ENCODE assay signal across 11 cellular contexts in the genomic region with DNA sequence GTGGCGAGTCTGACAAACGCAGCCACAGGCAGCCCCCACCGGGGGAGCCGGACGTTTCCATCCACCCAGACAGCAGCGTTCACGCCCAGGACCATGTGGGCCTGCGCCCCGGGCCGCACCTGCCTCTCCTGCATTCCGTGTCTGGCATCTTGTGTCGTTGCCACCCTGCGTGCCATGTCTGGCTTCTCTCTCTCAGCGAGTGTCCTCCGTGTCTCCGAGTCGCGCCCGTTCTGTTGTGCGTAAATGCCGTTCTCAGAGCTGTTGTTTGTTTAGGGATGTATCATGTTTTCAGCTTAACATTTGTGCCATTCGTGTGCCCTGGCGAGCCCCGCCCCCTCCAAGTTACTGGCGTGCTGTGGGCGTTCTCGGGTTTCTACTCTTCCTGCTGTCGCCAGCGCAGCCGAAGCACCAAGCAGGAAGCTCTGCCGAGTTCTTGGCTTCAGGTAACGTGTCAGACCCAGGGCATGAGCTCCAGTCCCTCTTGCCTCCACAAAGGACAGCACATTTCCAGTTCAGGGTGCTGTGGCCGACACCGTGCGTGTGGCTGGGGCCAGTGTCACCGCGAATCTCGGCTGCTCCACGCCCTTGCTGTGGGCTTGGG. TPM values are rescaled to one million over a fixed set of nuclear protein-coding genes. Genes with fewer than 3 reads are reported as not detected.
DNase-seq lines count a peak whose midpoint lies in the region; ATAC-seq lines count a peak whose summit lies in the region.
"Had no signal": no experiment of that assay in that cellular context is flagged by ENCODE, and none has a peak within 500 bp of the region (broad histone marks: within the 10 kb centered on the region; RNA-seq: fewer than 3 reads in every experiment).

No MANE protein-coding gene starts in this region.

- no peaks in the 10 kb centered on the region for H3K9me3 Mint-ChIP-seq in T-helper 2 cell treated with Interferon-gamma antibody and Interleukin-4, amounts not matched to agents 5 μg/mL and 100 μg/mL, for 36 hours
- no peaks in the 10 kb centered on the region for H3K9me3 Mint-ChIP-seq in effector memory CD8-positive, alpha-beta T cell

- H4K20me1 ChIP-seq in BLaER1 treated with 17β-estradiol and CSF1 and Interleukin-3, amounts not matched to agents 10 nM and 100 nM, result peaks cover 0 to 5% (median 0%) of the 10 kb centered on the region in 11 experiments; a peak in 1 of 22 replicates

- no peaks in the 10 kb centered on the region for H3K36me3 ChIP-seq in BLaER1 treated with 17β-estradiol and CSF1 and Interleukin-3, amounts not matched to agents 10 nM and 100 nM
- H3K36me3 ChIP-seq: cardiac muscle cell, heart right ventricle had no signal

- H3K4me2 ChIP-seq in BLaER1 treated with 17β-estradiol and CSF1 and Interleukin-3, amounts not matched to agents 10 nM and 100 nM, result peak overlapping the region; percentile 89 to 100 (median 97)

- H3K9me3 ChIP-seq in BLaER1 treated with 17β-estradiol and CSF1 and Interleukin-3, amounts not matched to agents 10 nM and 100 nM (replicated peaks in 1 of 11), result no peaks in the 10 kb centered on the region

- H3K27me3 ChIP-seq in BLaER1 treated with 17β-estradiol and CSF1 and Interleukin-3, amounts not matched to agents 10 nM and 100 nM, result peaks cover 0 to 20% (median 8%) of the 10 kb centered on the region in 11 experiments; a peak in 18 of 22 replicates

- no peaks in the 10 kb centered on the region for H3K36me3 Mint-ChIP-seq in T-helper 2 cell treated with Interferon-gamma antibody and Interleukin-4, amounts not matched to agents 5 μg/mL and 100 μg/mL, for 36 hours (ENCODE audit: low read depth)
- H3K36me3 Mint-ChIP-seq in effector memory CD8-positive, alpha-beta T cell (ENCODE audit: insufficient read depth), result peaks cover 5% of the 10 kb centered on the region

- H3K4me3 ChIP-seq in BLaER1 treated with 17β-estradiol and CSF1 and Interleukin-3, amounts not matched to agents 10 nM and 100 nM, result peak overlapping the region; percentile 39 to 65 (median 52); a peak in 19 of 20 replicates
- H3K4me3 ChIP-seq in Jurkat, Clone E6-1 (ENCODE audit: low read length), result peak overlapping the region; percentile 15
- H3K4me3 ChIP-seq: cardiac muscle cell, heart right ventricle had no signal

- peaks cover 36 to 98% (median 91%) of the 10 kb centered on the region in 10 experiments for H3K4me1 ChIP-seq in BLaER1 treated with 17β-estradiol and CSF1 and Interleukin-3, amounts not matched to agents 10 nM and 100 nM
- H3K4me1 ChIP-seq: heart right ventricle had no signal

- H3K27ac ChIP-seq in BLaER1 treated with 17β-estradiol and CSF1 and Interleukin-3, amounts not matched to agents 10 nM and 100 nM, result peak overlapping the region; percentile 68 to 80 (median 75)
- H3K27ac ChIP-seq: cardiac muscle cell, heart right ventricle had no signal

- peaks cover 18% of the 10 kb centered on the region for H3K4me1 Mint-ChIP-seq in T-helper 2 cell treated with Interferon-gamma antibody and Interleukin-4, amounts not matched to agents 5 μg/mL and 100 μg/mL, for 36 hours (ENCODE audit: low read depth)
- peaks cover 4 to 9% of the 10 kb centered on the region in 2 donors for H3K4me1 Mint-ChIP-seq in effector memory CD8-positive, alpha-beta T cell (ENCODE audit: low read depth in 2 of 2)

- H3K4me3 Mint-ChIP-seq in T-helper 2 cell treated with Interferon-gamma antibody and Interleukin-4, amounts not matched to agents 5 μg/mL and 100 μg/mL, for 36 hours, result peak overlapping the region; percentile 84
- peak overlapping the region; percentile 55 to 75 for H3K4me3 Mint-ChIP-seq in effector memory CD8-positive, alpha-beta T cell

- peak overlapping the region; percentile 89 for H3K27ac Mint-ChIP-seq in T-helper 2 cell treated with Interferon-gamma antibody and Interleukin-4, amounts not matched to agents 5 μg/mL and 100 μg/mL, for 36 hours
- H3K27ac Mint-ChIP-seq in effector memory CD8-positive, alpha-beta T cell, result peak overlapping the region in 1 of 2 donors; percentile 25
- H3K27ac Mint-ChIP-seq: progenitor cell of endocrine pancreas had no signal

- peak; percentile 70 for ATAC-seq in effector memory CD8-positive, alpha-beta T cell (replicated peaks)
- ATAC-seq in HG02763 (IDR thresholded peaks at IDR 0.05; ENCODE audit: unreplicated experiment) (no peak), HG03442 (IDR thresholded peaks at IDR 0.05; ENCODE audit: unreplicated experiment) (no peak)

- H3K9ac ChIP-seq in BLaER1 treated with 17β-estradiol and CSF1 and Interleukin-3, amounts not matched to agents 10 nM and 100 nM, result peak overlapping the region; percentile 47 to 76 (median 70); a peak in 21 of 22 replicates

- no peak for DNase-seq in Jurkat, Clone E6-1 (ENCODE audit: low read depth, low spot score)
- peak; percentile 45 for DNase-seq in T-helper 2 cell treated with Interferon-gamma antibody and Interleukin-4, amounts not matched to agents 5 μg/mL and 100 μg/mL, for 36 hours (ENCODE audit: low spot score)
- no peak for DNase-seq in effector memory CD8-positive, alpha-beta T cell
- no peak for DNase-seq in OCI-M2 (lab: John Stamatoyannopoulos, UW; ENCODE audit: unreplicated experiment)
- DNase-seq in NCI-H128 (lab: John Stamatoyannopoulos, UW; ENCODE audit: unreplicated experiment), result no peak

- peaks cover 10% of the 10 kb centered on the region for H3K27me3 Mint-ChIP-seq in T-helper 2 cell treated with Interferon-gamma antibody and Interleukin-4, amounts not matched to agents 5 μg/mL and 100 μg/mL, for 36 hours (ENCODE audit: low read depth)
- H3K27me3 Mint-ChIP-seq in effector memory CD8-positive, alpha-beta T cell, result peaks cover 12 to 36% of the 10 kb centered on the region in 2 donors

RNA-seq across cellular contexts. Expression of gene NOC4L, which starts 34.6 kb away (rescaled TPM):
- polyA plus RNA-seq in Jurkat, Clone E6-1 (2012; ENCODE audit: insufficient read depth, insufficient read length), result 69.1 TPM

RNA-seq across cellular contexts. Expression of gene DDX51, which starts 34.8 kb away (rescaled TPM):
- 39.4 TPM for polyA plus RNA-seq in Jurkat, Clone E6-1 (2012; ENCODE audit: insufficient read depth, insufficient read length)
